Comparison of ENCODE assay signal across 2 cellular contexts in the genomic region with DNA sequence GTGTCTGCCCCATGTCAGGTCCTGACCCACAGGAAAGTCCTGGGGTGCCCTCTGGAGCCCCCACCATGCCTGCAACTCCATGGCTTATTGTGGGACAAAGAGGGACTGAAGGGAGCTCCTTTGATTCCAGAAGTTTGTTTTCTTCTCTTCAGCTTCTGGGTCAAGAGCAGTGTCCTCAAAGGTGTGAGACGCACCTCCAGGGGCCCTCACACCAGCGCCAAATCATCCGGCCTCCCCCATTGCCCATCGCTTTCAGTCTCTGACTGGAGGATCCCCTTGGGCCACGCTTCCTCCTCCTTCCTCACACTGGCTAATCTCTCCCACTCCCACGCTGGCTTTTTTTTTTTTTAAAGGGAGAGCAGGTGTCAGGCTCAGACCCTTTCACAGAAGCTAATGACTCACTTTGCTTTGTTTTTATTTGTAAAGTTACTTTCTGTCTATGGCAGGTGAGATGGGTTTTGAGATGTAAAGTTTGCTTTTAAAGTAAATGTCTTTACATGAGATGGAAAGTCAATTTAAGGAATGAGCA.
TF ChIP-seq lines count a peak whose summit lies in the region.

No MANE protein-coding gene starts in this region.

TF ChIP-seq in HEK293T, 16 proteins besides CTCF, POLR2A, EP300 and RAD21:
- TF ChIP-seq BHLHE40 (IDR thresholded peaks at IDR 0.05; ENCODE audit: borderline replicate concordance) (no peak), FOXA1 (IDR thresholded peaks at IDR 0.05) (no peak), ZNF384 (IDR thresholded peaks at IDR 0.05) (peak; percentile 30; the same call in 1 of the 2 replicates), SP1 (IDR thresholded peaks at IDR 0.05) (no peak), TARDBP (IDR thresholded peaks at IDR 0.05) (no peak), CTBP1 (IDR thresholded peaks at IDR 0.05; ENCODE audit: borderline replicate concordance) (no peak)

TF ChIP-seq in GM12878, 131 proteins besides CTCF, POLR2A, EP300 and RAD21:
- TF ChIP-seq SMC3 (IDR thresholded peaks at IDR 0.05; ENCODE audit: borderline replicate concordance, low read length) (no peak), ZNF384 (IDR thresholded peaks at IDR 0.05; ENCODE audit: borderline replicate concordance, low read depth, low read length) (peak; percentile 34; the same call in 1 of the 2 replicates)
